ENCODE assay signal across 11 cellular contexts in genomic region chr16:66618588-66618987, GRCh38. TPM values are rescaled to one million over a fixed set of nuclear protein-coding genes. Genes with fewer than 3 reads are reported as not detected.
DNase-seq lines count a peak whose midpoint lies in the region; ATAC-seq, FAIRE-seq and TF ChIP-seq lines count a peak whose summit lies in the region.
"Had no signal": no experiment of that assay in that cellular context is flagged by ENCODE, and none has a peak within 500 bp of the region (broad histone marks: within the 10 kb centered on the region; RNA-seq: fewer than 3 reads in every experiment).

No MANE protein-coding gene starts in this region.

- peak; percentile 98 for FAIRE-seq in RCC 7860 (lab: Jason Lieb, UNC)
- FAIRE-seq: endometrium, HepG2 had no signal

- peak overlapping the region; percentile 66 for H3K27ac ChIP-seq in parathyroid adenoma
- H3K27ac ChIP-seq: upper lobe of left lung had no signal

- H3K4me2 ChIP-seq in parathyroid adenoma (ENCODE audit: low read length) = peak overlapping the region; percentile 11

- no peak overlapping the region for H3K9ac ChIP-seq in parathyroid adenoma

- peaks cover 11% of the 10 kb centered on the region for H3K79me2 ChIP-seq in parathyroid adenoma

- peak; percentile 93 for ATAC-seq in esophagus mucosa

- no peak overlapping the region for H2AFZ ChIP-seq in parathyroid adenoma

- no peaks in the 10 kb centered on the region for H3K36me3 ChIP-seq in parathyroid adenoma (ENCODE audit: control insufficient read depth, insufficient read depth, low read length)

- H3K9me3 ChIP-seq in parathyroid adenoma (ENCODE audit: control insufficient read depth, low read length) = no peaks in the 10 kb centered on the region
- H3K9me3 ChIP-seq: upper lobe of left lung had no signal

- H3K27me3 ChIP-seq in parathyroid adenoma (ENCODE audit: control insufficient read depth, insufficient read depth, low read length) = no peaks in the 10 kb centered on the region
- H3K27me3 ChIP-seq: upper lobe of left lung had no signal

- peaks cover 29% of the 10 kb centered on the region for H3K4me1 ChIP-seq in parathyroid adenoma

- peak overlapping the region; percentile 28 for H3K4me3 ChIP-seq in AG10803 (ENCODE audit: low read length)
- H3K4me3 ChIP-seq in parathyroid adenoma (ENCODE audit: low read depth, low read length) = no peak overlapping the region
- H3K4me3 ChIP-seq: upper lobe of left lung had no signal

- TF ChIP-seq CTCF in AG10803 (conservative IDR thresholded peaks at IDR 0.05; ENCODE audit: low read length) (no peak), parathyroid adenoma (IDR thresholded peaks at IDR 0.05) (no peak)

- DNase-seq in AG10803 (ENCODE audit: low read depth) = peak; percentile 98
- peak; percentile 97 for DNase-seq in RCC 7860 (ENCODE audit: low spot score)
- no peak for DNase-seq in DMS79 treated with DMSO at 0.1 percent for 48 hours (lab: John Stamatoyannopoulos, UW)
- DNase-seq in RPMI8226 = no peak
- DNase-seq in nucleus accumbens (lab: John Stamatoyannopoulos, UW) = no peak
- no peak for DNase-seq in mucosa of gallbladder (ENCODE audit: low spot score)
- DNase-seq: upper lobe of left lung had no signal

RNA-seq across cellular contexts. Expression of gene CMTM3, which starts 14.1 kb away (rescaled TPM):
- total RNA-seq in esophagus mucosa = 3.7 TPM
- total RNA-seq in mucosa of gallbladder = 19.2 TPM

RNA-seq across cellular contexts. Expression of gene CMTM2, which starts 39.3 kb away (rescaled TPM):
- not detected for total RNA-seq in esophagus mucosa
- total RNA-seq in mucosa of gallbladder = not detected
- total RNA-seq: HepG2 had no signal

RNA-seq across cellular contexts. Expression of gene CMTM1, which starts 52.3 kb away (rescaled TPM):
- total RNA-seq in esophagus mucosa = 0.60 TPM
- 12.1 TPM for total RNA-seq in mucosa of gallbladder

Comparison
In these comparisons a context has a peak if more than half of its experiments do, and no peak if none do; other contexts are left out.
1. DNase-seq: peak in AG10803 (single experiment) and RCC 7860 (single experiment); none in DMS79 treated with DMSO at 0.1 percent for 48 hours (single experiment), RPMI8226 (single experiment), nucleus accumbens (0 of 56) and mucosa of gallbladder (single experiment).